22 cellular contexts compared by ENCODE assay signal in the genomic region with DNA sequence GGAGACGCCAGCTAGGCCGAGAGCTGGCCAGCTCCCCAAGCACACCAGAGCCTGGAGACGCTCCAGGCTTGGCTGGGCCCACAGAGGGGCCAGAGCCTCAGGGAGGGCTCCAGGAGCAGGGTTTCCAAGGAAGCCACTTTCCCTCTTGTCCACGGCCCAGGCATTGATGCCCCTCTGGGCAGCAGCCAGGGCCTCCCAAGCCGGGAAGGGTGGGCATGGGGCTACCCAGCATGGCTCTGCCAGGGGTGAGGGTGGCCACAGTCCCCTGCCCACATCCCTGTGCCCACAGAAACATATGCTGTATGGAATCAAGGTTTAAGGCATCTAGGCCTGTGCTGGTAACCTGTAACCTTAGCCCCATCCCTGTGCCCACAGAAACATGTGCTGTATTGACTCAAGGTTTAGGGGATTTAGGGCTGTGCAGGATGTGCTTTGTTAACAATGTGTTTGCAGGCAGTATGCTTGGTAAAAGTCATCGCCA. TPM values are rescaled to one million over a fixed set of nuclear protein-coding genes. Genes with fewer than 3 reads are reported as not detected.
DNase-seq lines count a peak whose midpoint lies in the region; ATAC-seq, FAIRE-seq and TF ChIP-seq lines count a peak whose summit lies in the region.
"Had no signal": no experiment of that assay in that cellular context is flagged by ENCODE, and none has a peak within 500 bp of the region (broad histone marks: within the 10 kb centered on the region; RNA-seq: fewer than 3 reads in every experiment).

No MANE protein-coding gene starts in this region.

- DNase-seq in DMS53 (lab: John Stamatoyannopoulos, UW): peak; percentile 70
- DNase-seq in DMS53 treated with DMSO at 0.1 percent for 48 hours (lab: John Stamatoyannopoulos, UW; ENCODE audit: unreplicated experiment): no peak
- no peak for DNase-seq in IMR-90
- peak; percentile 12 for DNase-seq in midbrain (lab: John Stamatoyannopoulos, UW)
- DNase-seq in D721Med (ENCODE audit: insufficient read length, low spot score): no peak
- no peak for DNase-seq in stimulated activated CD4-positive, alpha-beta T cell treated with anti-CD3 and anti-CD28 coated beads, Interleukin-1b, Interleukin-23, amount 100 ng/mL, for 48 hours
- DNase-seq in stimulated activated CD4-positive, alpha-beta T cell treated with anti-CD3 and anti-CD28 coated beads, Interleukin-4, amount 100 ng/mL, for 4 hours: no peak
- DNase-seq: activated CD4-positive, CD25-positive, alpha-beta regulatory T cell treated with anti-CD3 and anti-CD28 coated beads, Interleukin-2, amount 50 U/mL, for 72 hours; EL; foreskin melanocyte; kidney; NCI-H1105; NCI-H524; stimulated activated naive CD8-positive, alpha-beta T cell treated with anti-CD3 and anti-CD28 coated beads, Interleukin-15, Interleukin-2, amounts not matched to agents 100 U/mL and 50 U/mL, for 24 hours; T1000 had no signal

- ATAC-seq in IMR-90 (ENCODE audit: low read depth): no peak
- ATAC-seq: stimulated activated naive CD8-positive, alpha-beta T cell treated with anti-CD3 and anti-CD28 coated beads, Interleukin-15, Interleukin-2, amounts not matched to agents 100 U/mL and 50 U/mL, for 24 hours had no signal

- H3K4me1 ChIP-seq in IMR-90 (ENCODE audit: control insufficient read depth, insufficient read depth, low read length): peaks cover 6% of the 10 kb centered on the region

- FAIRE-seq in D721Med (lab: Jason Lieb, UNC): no peak
- FAIRE-seq: GM18507, HTR-8/SVneo, kidney, pancreas had no signal

- peak overlapping the region; percentile 32 for H2AFZ ChIP-seq in IMR-90 (replicated peaks; ENCODE audit: low read length, poor library complexity)

- no peak overlapping the region for H3K4me3 ChIP-seq in IMR-90 (ENCODE audit: insufficient read depth, low read depth, low read length)
- H3K4me3 ChIP-seq: pancreas had no signal

- no peak overlapping the region for H2BK5ac ChIP-seq in IMR-90 (ENCODE audit: low read depth, low read length, poor library complexity, severe bottlenecking)

- H2BK20ac ChIP-seq in IMR-90 (ENCODE audit: low read depth, low read length): no peak overlapping the region

- intact Hi-C loops in IMR-90 (cut with micrococcal nuclease): no loop called here

- TF ChIP-seq POLR2A in IMR-90 (IDR thresholded peaks at IDR 0.05; ENCODE audit: low read depth, low read length): no peak

- WGBS in IMR-90 (ENCODE audit: extremely low coverage in 2 of 2, insufficient read length in 1 of 2), 2 experiments: 76% methylated on average over 2 of the region's 6 CpGs; no CpG with 5 or more reads in 1 of the 2 experiments

- TF ChIP-seq CTCF in IMR-90 (conservative IDR thresholded peaks at IDR 0.05; ENCODE audit: low read depth, low read length): no peak
- no peak for TF ChIP-seq CTCF in D721Med (IDR thresholded peaks at IDR 0.05; ENCODE audit: insufficient read depth, missing control alignments)

- no peak overlapping the region for H2BK120ac ChIP-seq in IMR-90 (ENCODE audit: low read depth, low read length)

- no peak overlapping the region for H2AK5ac ChIP-seq in IMR-90 (ENCODE audit: low read depth, low read length)

- no peak overlapping the region for H3K56ac ChIP-seq in IMR-90 (ENCODE audit: extremely low read depth, insufficient read depth, low read length)

- H4K91ac ChIP-seq in IMR-90 (ENCODE audit: insufficient read depth, low read depth, low read length): no peak overlapping the region

- BruUV-seq in IMR-90 (replicated peaks; lab: Mats Ljungman, UMichigan): no TSS peak

- 0 out of 4 replicates have a peak, but pooled peaks cover 0 to 3% of the 10 kb centered on the region in 2 experiments for H3K79me1 ChIP-seq in IMR-90 (ENCODE audit: low read depth in 1 of 2, low read length in 2 of 2)

- no peak for TF ChIP-seq RAD21 in IMR-90 (IDR thresholded peaks at IDR 0.05; ENCODE audit: low read length)

- H3K27ac ChIP-seq in IMR-90 (ENCODE audit: insufficient read depth, low read length) (no peak overlapping the region), cingulate gyrus (ENCODE audit: low read depth, low read length) (peak overlapping the region; percentile 60)
- H3K27ac ChIP-seq: pancreas had no signal

- H3K9ac ChIP-seq in IMR-90 (ENCODE audit: low read depth, low read length): no peak overlapping the region

- no peak overlapping the region for H3K4ac ChIP-seq in IMR-90 (ENCODE audit: low read depth, low read length)

- H2AK9ac ChIP-seq in IMR-90 (replicated peaks; ENCODE audit: low read depth, low read length, poor library complexity): no peak overlapping the region

- H3K9me1 ChIP-seq in IMR-90 (ENCODE audit: insufficient read depth, low read length): no peaks in the 10 kb centered on the region

- CTCF ChIA-PET in IMR-90 (lab: Yijun Ruan, JAX): no interaction called here

- no peak overlapping the region for H3K4me2 ChIP-seq in IMR-90 (ENCODE audit: low read depth, low read length)

- H4K8ac ChIP-seq in IMR-90 (ENCODE audit: low read depth in 2 of 2, low read length in 2 of 2): no peak overlapping the region

- H4K20me1 ChIP-seq in IMR-90 (ENCODE audit: insufficient read depth, low read length): no peaks in the 10 kb centered on the region

- H3K23ac ChIP-seq in IMR-90 (ENCODE audit: low read depth, low read length): no peak overlapping the region

- no peak overlapping the region for H4K5ac ChIP-seq in IMR-90 (ENCODE audit: low read depth, low read length)

- peaks cover 11% of the 10 kb centered on the region for H3K36me3 ChIP-seq in IMR-90 (ENCODE audit: control insufficient read depth, insufficient read depth, low read length)

- H3K27me3 ChIP-seq in IMR-90 (ENCODE audit: control insufficient read depth, insufficient read depth, low read length): no peaks in the 10 kb centered on the region
- H3K27me3 ChIP-seq: pancreas had no signal

- H3K14ac ChIP-seq in IMR-90 (replicated peaks; ENCODE audit: low read depth, low read length): no peak overlapping the region; the same call in 1 of the 2 replicates

- POLR2A ChIA-PET in IMR-90 (lab: Charles Lee; ENCODE audit: unreplicated experiment): interaction anchor here (0.5 kb wide), 1 partner anchor 114 kb away, joined by 12 read pairs; no protein-coding TSS in a partner anchor

- in situ Hi-C loops in IMR-90 (cut with MboI; ENCODE audit: low sequenced_read_pairs): no loop called here

- H3K18ac ChIP-seq in IMR-90 (ENCODE audit: low read depth, low read length): no peak overlapping the region

- H3K9me3 ChIP-seq in IMR-90 (ENCODE audit: control insufficient read depth, insufficient read depth, low read length): no peaks in the 10 kb centered on the region
- H3K9me3 ChIP-seq: pancreas had no signal

- H2BK15ac ChIP-seq in IMR-90 (ENCODE audit: low read depth, low read length): no peak overlapping the region

- dilution Hi-C loops in IMR-90 (cut with HindIII; ENCODE audit: low sequenced_read_pairs, unreplicated experiment): no loop called here

TF ChIP-seq in IMR-90, 13 proteins besides CTCF, POLR2A, EP300 and RAD21:
- no peak for TF ChIP-seq MAFK (IDR thresholded peaks at IDR 0.05; ENCODE audit: low read depth, low read length)
- no peak for TF ChIP-seq RFX5 (IDR thresholded peaks at IDR 0.05; ENCODE audit: low read depth, low read length)
- TF ChIP-seq, protein P1, sequence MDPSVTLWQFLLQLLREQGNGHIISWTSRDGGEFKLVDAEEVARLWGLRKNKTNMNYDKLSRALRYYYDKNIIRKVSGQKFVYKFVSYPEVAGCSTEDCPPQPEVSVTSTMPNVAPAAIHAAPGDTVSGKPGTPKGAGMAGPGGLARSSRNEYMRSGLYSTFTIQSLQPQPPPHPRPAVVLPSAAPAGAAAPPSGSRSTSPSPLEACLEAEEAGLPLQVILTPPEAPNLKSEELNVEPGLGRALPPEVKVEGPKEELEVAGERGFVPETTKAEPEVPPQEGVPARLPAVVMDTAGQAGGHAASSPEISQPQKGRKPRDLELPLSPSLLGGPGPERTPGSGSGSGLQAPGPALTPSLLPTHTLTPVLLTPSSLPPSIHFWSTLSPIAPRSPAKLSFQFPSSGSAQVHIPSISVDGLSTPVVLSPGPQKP (IDR thresholded peaks at IDR 0.05; ENCODE audit: borderline replicate concordance, low read depth, low read length): no peak
- TF ChIP-seq BHLHE40 (IDR thresholded peaks at IDR 0.05; ENCODE audit: low read depth, low read length): no peak
- TF ChIP-seq MXI1 (IDR thresholded peaks at IDR 0.05; ENCODE audit: borderline replicate concordance, low read depth, low read length): no peak
- no peak for TF ChIP-seq SMC3 (IDR thresholded peaks at IDR 0.05; ENCODE audit: low read depth, low read length)
- no peak for TF ChIP-seq CHD1 (IDR thresholded peaks at IDR 0.05; ENCODE audit: low read depth, low read length)
- TF ChIP-seq MAZ (IDR thresholded peaks at IDR 0.05; ENCODE audit: borderline replicate concordance, low read depth, low read length): no peak
- no peak for TF ChIP-seq FOS (IDR thresholded peaks at IDR 0.05; ENCODE audit: low read depth, low read length)

RNA-seq across cellular contexts. Expression of a gene that starts 1.5 kb away (rescaled TPM):
- total RNA-seq in IMR-90 (2012; rRNA removed): 14.2 and 14.9 TPM in 2 replicates
- 76.4 and 88.2 TPM in 2 replicates for polyA plus RNA-seq in IMR-90 (2012; rRNA removed)
- polyA plus RNA-seq in IMR-90 (2012; cell fraction: cytosol; rRNA removed): 66.6 and 114 TPM in 2 replicates
- 336 and 1,029 TPM in 2 replicates for polyA plus RNA-seq in IMR-90 (2012; cell fraction: nucleus; rRNA removed; ENCODE audit: low replicate concordance)

RNA-seq across cellular contexts. Expression of a gene that starts 22.9 kb away (rescaled TPM):
- total RNA-seq in IMR-90 (2012; rRNA removed): not detected in 2 replicates
- 0.04 and 0.09 TPM in 2 replicates for polyA plus RNA-seq in IMR-90 (2012; rRNA removed)
- 0.03 TPM in 2 replicates for polyA plus RNA-seq in IMR-90 (2012; cell fraction: cytosol; rRNA removed)
- polyA plus RNA-seq in IMR-90 (2012; cell fraction: nucleus; rRNA removed; ENCODE audit: low replicate concordance): 0.15 and 0.29 TPM in 2 replicates
- total RNA-seq: A172, epithelial cell of proximal tubule, myocyte had no signal

RNA-seq across cellular contexts. Expression of a gene that starts 29.3 kb away (rescaled TPM):
- total RNA-seq in IMR-90 (2012; rRNA removed): 25.0 and 28.7 TPM in 2 replicates
- polyA plus RNA-seq in IMR-90 (2012; rRNA removed): 49.8 and 55.1 TPM in 2 replicates
- polyA plus RNA-seq in IMR-90 (2012; cell fraction: cytosol; rRNA removed): 54.5 and 68.5 TPM in 2 replicates
- polyA plus RNA-seq in IMR-90 (2012; cell fraction: nucleus; rRNA removed; ENCODE audit: low replicate concordance): 89.2 and 183 TPM in 2 replicates

RNA-seq across cellular contexts. Expression of a gene that starts 38.8 kb away (rescaled TPM):
- 2.3 and 2.5 TPM in 2 replicates for total RNA-seq in IMR-90 (2012; rRNA removed)
- 8.7 and 9.8 TPM in 2 replicates for polyA plus RNA-seq in IMR-90 (2012; rRNA removed)
- 4.2 and 5.1 TPM in 2 replicates for polyA plus RNA-seq in IMR-90 (2012; cell fraction: cytosol; rRNA removed)
- 45.6 and 69.6 TPM in 2 replicates for polyA plus RNA-seq in IMR-90 (2012; cell fraction: nucleus; rRNA removed; ENCODE audit: low replicate concordance)

RNA-seq across cellular contexts. Expression of a gene that starts 45.7 kb away (rescaled TPM):
- total RNA-seq in IMR-90 (2012; rRNA removed): 3.3 and 3.4 TPM in 2 replicates
- polyA plus RNA-seq in IMR-90 (2012; rRNA removed): 4.9 and 6.4 TPM in 2 replicates
- 3.1 and 4.5 TPM in 2 replicates for polyA plus RNA-seq in IMR-90 (2012; cell fraction: cytosol; rRNA removed)
- 3.0 and 9.5 TPM in 2 replicates for polyA plus RNA-seq in IMR-90 (2012; cell fraction: nucleus; rRNA removed; ENCODE audit: low replicate concordance)

Comparison
In these comparisons a context has a peak if more than half of its experiments do, and no peak if none do; other contexts are left out.
1. DNase-seq: peak in DMS53 (single experiment) and midbrain (single experiment); none in DMS53 treated with DMSO at 0.1 percent for 48 hours (single experiment), IMR-90 (single experiment), D721Med (single experiment), stimulated activated CD4-positive, alpha-beta T cell treated with anti-CD3 and anti-CD28 coated beads, Interleukin-1b, Interleukin-23, amount 100 ng/mL, for 48 hours (single experiment) and stimulated activated CD4-positive, alpha-beta T cell treated with anti-CD3 and anti-CD28 coated beads, Interleukin-4, amount 100 ng/mL, for 4 hours (0 of 2).